21 cellular contexts compared by ENCODE assay signal in the genomic region with DNA sequence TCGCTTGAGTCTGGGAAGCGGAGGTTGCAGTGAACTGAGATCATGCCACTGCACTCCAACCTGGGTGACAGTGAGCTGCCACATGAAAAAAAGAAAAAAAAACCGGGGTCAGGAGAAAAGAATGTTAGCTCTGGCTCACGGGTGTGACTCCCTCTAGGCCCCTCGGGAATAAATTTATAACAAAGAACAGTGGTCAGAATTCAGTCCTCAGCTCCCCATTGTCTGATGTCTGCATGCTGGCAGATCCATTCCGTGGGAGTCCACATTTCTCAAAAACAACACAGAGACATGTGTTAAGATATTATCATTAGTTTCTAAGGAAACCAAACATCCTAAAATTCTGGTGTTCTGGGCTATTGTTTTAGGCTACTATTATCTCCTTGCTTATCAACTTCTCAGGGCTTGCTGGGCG.
"Had no signal": no experiment of that assay in that cellular context is flagged by ENCODE, and none has a peak within 500 bp of the region (broad histone marks: within the 10 kb centered on the region; RNA-seq: fewer than 3 reads in every experiment).

No MANE protein-coding gene starts in this region.

- DNase-seq: activated CD4-positive, alpha-beta memory T cell treated with anti-CD3 and anti-CD28 coated beads, Interleukin-2, amount 10 ng/mL, durations not matched to agents 7 days and 5 days; activated CD4-positive, alpha-beta T cell treated with anti-CD3 and anti-CD28 coated beads for 48 hours; activated CD4-positive, CD25-positive, alpha-beta regulatory T cell; activated CD8-positive, alpha-beta memory T cell treated with anti-CD3 and anti-CD28 coated beads, Interleukin-2, amount 10 ng/mL, durations not matched to agents 7 days and 5 days; activated naive CD4-positive, alpha-beta T cell treated with anti-CD3 and anti-CD28 coated beads for 36 hours; activated T-cell treated with anti-CD3 and anti-CD28 coated beads, Interleukin-2, amount 50 U/mL, for 1 hour; body of pancreas; central memory CD4-positive, alpha-beta T cell; hippocampal formation; mucosa of descending colon; naive B cell; psoas muscle; right lobe of liver; stimulated activated CD4-positive, alpha-beta T cell treated with anti-CD3 and anti-CD28 coated beads, Interleukin-4, amount 100 ng/mL, for 24 hours; stomach; T-helper 1 cell; T-helper 9 cell had no signal

- ATAC-seq: activated CD8-positive, alpha-beta memory T cell treated with anti-CD3 and anti-CD28 coated beads, Interleukin-2, amount 10 ng/mL, durations not matched to agents 7 days and 5 days; activated T-helper 17 cell treated with anti-CD3 and anti-CD28 coated beads, Interleukin-2, amount 50 U/mL, for 72 hours; body of pancreas; esophagus mucosa; mucosa of descending colon; psoas muscle; stimulated activated effector memory CD8-positive, alpha-beta T cell treated with anti-CD3 and anti-CD28 coated beads, Interleukin-12 subunit alpha, Interleukin-12 subunit beta, amount 100 ng/mL, for 72 hours had no signal

- H3K4me3 ChIP-seq: body of pancreas, mucosa of descending colon, psoas muscle, right lobe of liver, smooth muscle cell, stomach had no signal
